ENCODE assay signal across 1 cellular context in genomic region chr12:31245822-31246469, GRCh38.
TF ChIP-seq lines count a peak whose summit lies in the region.

No MANE protein-coding gene starts in this region.

TF ChIP-seq in HCT116, 20 proteins besides CTCF, POLR2A, EP300 and RAD21 (continued from another document):
- no peak for TF ChIP-seq EGR1 (IDR thresholded peaks at IDR 0.05; ENCODE audit: low read depth)
- TF ChIP-seq SP1 (IDR thresholded peaks at IDR 0.05; ENCODE audit: low read depth): no peak
- TF ChIP-seq FOSL1 (IDR thresholded peaks at IDR 0.05; ENCODE audit: low read depth): no peak
- no peak for TF ChIP-seq JUND (IDR thresholded peaks at IDR 0.05)
- no peak for TF ChIP-seq EZH2phosphoT487 (IDR thresholded peaks at IDR 0.05; ENCODE audit: borderline replicate concordance)
- no peak for TF ChIP-seq MAX (IDR thresholded peaks at IDR 0.05)
- TF ChIP-seq CBX3 (IDR thresholded peaks at IDR 0.05; ENCODE audit: low read depth): no peak
- TF ChIP-seq REST (IDR thresholded peaks at IDR 0.05; ENCODE audit: low read depth): no peak
- no peak for TF ChIP-seq EZH2 (IDR thresholded peaks at IDR 0.05)
- TF ChIP-seq ZBTB33 (IDR thresholded peaks at IDR 0.05; ENCODE audit: extremely low read depth, insufficient replicate concordance, low read length): no peak
- TF ChIP-seq SIN3A (IDR thresholded peaks at IDR 0.05; ENCODE audit: low read depth): no peak
